15 cellular contexts compared by ENCODE assay signal in the genomic region with DNA sequence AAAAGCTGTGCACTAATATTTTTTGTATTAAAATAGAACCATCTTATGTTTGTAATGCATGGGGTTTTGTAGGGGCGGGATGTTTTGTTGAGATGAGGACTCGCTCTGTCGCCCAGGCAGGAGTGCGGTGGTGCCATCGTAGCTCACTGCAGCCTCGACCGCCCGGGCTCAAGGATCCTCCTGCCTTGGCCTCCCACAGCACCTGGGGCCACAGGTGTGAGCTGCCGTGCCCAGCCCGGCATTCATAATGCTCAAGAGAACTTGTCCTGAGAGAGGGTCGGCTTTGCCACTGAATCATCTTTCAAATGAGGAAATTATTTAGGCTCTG. TPM values are rescaled to one million over a fixed set of nuclear protein-coding genes. Genes with fewer than 3 reads are reported as not detected.
DNase-seq lines count a peak whose midpoint lies in the region; ATAC-seq and TF ChIP-seq lines count a peak whose summit lies in the region.
"Had no signal": no experiment of that assay in that cellular context is flagged by ENCODE, and none has a peak within 500 bp of the region (broad histone marks: within the 10 kb centered on the region; RNA-seq: fewer than 3 reads in every experiment).

No MANE protein-coding gene starts in this region.

- peaks cover 8% of the 10 kb centered on the region for H3K4me1 Mint-ChIP-seq in WTC11
- H3K4me1 Mint-ChIP-seq in natural killer cell: peaks cover 6 to 24% of the 10 kb centered on the region in 2 donors
- H3K4me1 Mint-ChIP-seq in type B pancreatic cell (ENCODE audit: unreplicated experiment): peaks cover 12% of the 10 kb centered on the region

- no peaks in the 10 kb centered on the region for H3K36me3 Mint-ChIP-seq in WTC11
- H3K36me3 Mint-ChIP-seq in natural killer cell: no peaks in the 10 kb centered on the region
- H3K36me3 Mint-ChIP-seq in type B pancreatic cell: no peaks in the 10 kb centered on the region

- H3K27ac Mint-ChIP-seq in WTC11 (peak overlapping the region; percentile 62; the same call in 1 of the 2 replicates), natural killer cell (no peak overlapping the region), type B pancreatic cell (no peak overlapping the region)

- POLR2A ChIA-PET in WTC11 (lab: Charles Lee): no interaction called here

- CTCF ChIA-PET in WTC11 (lab: Charles Lee): interaction anchor here (1.0 to 3.3 kb wide), 2 partner anchors 87 to 173 kb away, joined by 3 to 9 read pairs; no protein-coding TSS in a partner anchor

- H3K27me3 Mint-ChIP-seq in WTC11 (ENCODE audit: low read depth) (peaks cover 29% of the 10 kb centered on the region), natural killer cell (ENCODE audit: low read depth in 2 of 2) (peaks cover 0 to 3% of the 10 kb centered on the region in 2 donors), type B pancreatic cell (peaks cover 18% of the 10 kb centered on the region)

- no peak for ATAC-seq in Right ventricle myocardium superior (ENCODE audit: poor library complexity)
- ATAC-seq in Right ventricle myocardium inferior: no peak
- ATAC-seq in WTC11: no peak
- ATAC-seq in natural killer cell: no peak
- ATAC-seq in HG02678 (IDR thresholded peaks at IDR 0.05; ENCODE audit: unreplicated experiment): no peak
- ATAC-seq: A549 had no signal

- intact Hi-C loops in Right ventricle myocardium superior (cut with DNase I) (no loop called here), Right ventricle myocardium inferior (cut with DNase I) (no loop called here), natural killer cell (cut with micrococcal nuclease) (loop anchor here (5.0 kb wide), 1 partner anchor 153 kb away; the partner anchor contains the start of gene UBE2J2)

- TF ChIP-seq CTCF in WTC11 (IDR thresholded peaks at IDR 0.05) (no peak), natural killer cell (IDR thresholded peaks at IDR 0.05) (no peak), type B pancreatic cell (conservative IDR thresholded peaks at IDR 0.05) (no peak)

- H3K9me3 Mint-ChIP-seq in WTC11 (peaks cover 6% of the 10 kb centered on the region), natural killer cell (no peaks in the 10 kb centered on the region), type B pancreatic cell (no peaks in the 10 kb centered on the region)

- DNase-seq in Right ventricle myocardium superior (peak; percentile 27), Right ventricle myocardium inferior (ENCODE audit: missing footprints) (no peak), WTC11 (ENCODE audit: low spot score) (no peak), natural killer cell (peak; percentile 9), type B pancreatic cell (ENCODE audit: extremely low spot score, unreplicated experiment) (no peak), T-helper 2 cell (no peak), cerebellum (ENCODE audit: low spot score) (no peak)
- DNase-seq: DMS53, NCI-H1436 treated with DMSO at 0.1 percent for 48 hours, NCI-H2081, NCI-H510A, PC-9 had no signal

- H3K4me3 Mint-ChIP-seq in WTC11 (no peak overlapping the region), natural killer cell (no peak overlapping the region), type B pancreatic cell (peak overlapping the region; percentile 53)

TF ChIP-seq in WTC11, 78 proteins besides CTCF, POLR2A, EP300 and RAD21 (continues in another document):
- TF ChIP-seq, protein P1, sequence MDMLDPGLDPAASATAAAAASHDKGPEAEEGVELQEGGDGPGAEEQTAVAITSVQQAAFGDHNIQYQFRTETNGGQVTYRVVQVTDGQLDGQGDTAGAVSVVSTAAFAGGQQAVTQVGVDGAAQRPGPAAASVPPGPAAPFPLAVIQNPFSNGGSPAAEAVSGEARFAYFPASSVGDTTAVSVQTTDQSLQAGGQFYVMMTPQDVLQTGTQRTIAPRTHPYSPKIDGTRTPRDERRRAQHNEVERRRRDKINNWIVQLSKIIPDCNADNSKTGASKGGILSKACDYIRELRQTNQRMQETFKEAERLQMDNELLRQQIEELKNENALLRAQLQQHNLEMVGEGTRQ (CRISPR knock-in tag; IDR thresholded peaks at IDR 0.05): no peak
- TF ChIP-seq KAT7 (CRISPR knock-in tag; IDR thresholded peaks at IDR 0.05; ENCODE audit: borderline replicate concordance) (no peak), ATF6 (CRISPR knock-in tag; IDR thresholded peaks at IDR 0.05) (no peak), FOXK1 (CRISPR knock-in tag; IDR thresholded peaks at IDR 0.05) (no peak), TEAD4 (CRISPR knock-in tag; IDR thresholded peaks at IDR 0.05) (no peak), ZNF532 (CRISPR knock-in tag; IDR thresholded peaks at IDR 0.05; ENCODE audit: borderline replicate concordance) (no peak), IRF2 (CRISPR knock-in tag; IDR thresholded peaks at IDR 0.05; ENCODE audit: borderline replicate concordance, low read depth) (no peak), NFYB (CRISPR knock-in tag; conservative IDR thresholded peaks at IDR 0.05; ENCODE audit: low read depth) (no peak), SOX15 (CRISPR knock-in tag; IDR thresholded peaks at IDR 0.05) (no peak)
- TF ChIP-seq, protein P2, sequence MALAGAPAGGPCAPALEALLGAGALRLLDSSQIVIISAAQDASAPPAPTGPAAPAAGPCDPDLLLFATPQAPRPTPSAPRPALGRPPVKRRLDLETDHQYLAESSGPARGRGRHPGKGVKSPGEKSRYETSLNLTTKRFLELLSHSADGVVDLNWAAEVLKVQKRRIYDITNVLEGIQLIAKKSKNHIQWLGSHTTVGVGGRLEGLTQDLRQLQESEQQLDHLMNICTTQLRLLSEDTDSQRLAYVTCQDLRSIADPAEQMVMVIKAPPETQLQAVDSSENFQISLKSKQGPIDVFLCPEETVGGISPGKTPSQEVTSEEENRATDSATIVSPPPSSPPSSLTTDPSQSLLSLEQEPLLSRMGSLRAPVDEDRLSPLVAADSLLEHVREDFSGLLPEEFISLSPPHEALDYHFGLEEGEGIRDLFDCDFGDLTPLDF (CRISPR knock-in tag; IDR thresholded peaks at IDR 0.05): no peak

RNA-seq across cellular contexts. Expression of gene C1orf159, which starts 3.0 kb away (rescaled TPM):
- total RNA-seq in Right ventricle myocardium superior: 2.4 TPM
- 2.9 TPM for total RNA-seq in Right ventricle myocardium inferior
- 13.9 to 17.8 TPM (median 14.0 TPM) in 3 replicates for total RNA-seq in WTC11 (2021)
- total RNA-seq in natural killer cell: 10 to 100 TPM; 19.6 to 25.1 (median 21.5) TPM
- total RNA-seq in type B pancreatic cell (ENCODE audit: low replicate concordance): 20.0 and 21.2 TPM in 2 replicates
- total RNA-seq in cerebellum: 11.3 TPM

RNA-seq across cellular contexts. Expression of gene RNF223, which starts 44.8 kb away (rescaled TPM):
- total RNA-seq in Right ventricle myocardium superior: not detected
- not detected for total RNA-seq in Right ventricle myocardium inferior
- not detected in 3 replicates for total RNA-seq in WTC11 (2021)
- not detected for total RNA-seq in natural killer cell
- 1.2 and 2.5 TPM in 2 replicates for total RNA-seq in type B pancreatic cell (ENCODE audit: low replicate concordance)
- not detected for total RNA-seq in cerebellum
- total RNA-seq: H1 had no signal

RNA-seq across cellular contexts. Expression of gene TTLL10, which starts 54.8 kb away (rescaled TPM):
- total RNA-seq in Right ventricle myocardium superior: 0.22 TPM
- total RNA-seq in Right ventricle myocardium inferior: 0.24 TPM
- 0.78 to 1.1 TPM (median 1.1 TPM) in 3 replicates for total RNA-seq in WTC11 (2021)
- total RNA-seq in natural killer cell: 1 to 10 TPM in 2 of 3 donors, under 1 TPM in 1; 0.23 to 1.7 (median 1.7) TPM
- 0.88 and 1.4 TPM in 2 replicates for total RNA-seq in type B pancreatic cell (ENCODE audit: low replicate concordance)
- 0.18 TPM for total RNA-seq in cerebellum

Comparison
In these comparisons a context has a peak if more than half of its experiments do, and no peak if none do; other contexts are left out.
1. DNase-seq: peak in Right ventricle myocardium superior (single experiment) and natural killer cell (single experiment); none in Right ventricle myocardium inferior (single experiment), WTC11 (single experiment), type B pancreatic cell (single experiment), T-helper 2 cell (0 of 5) and cerebellum (single experiment).